1 cellular context compared by ENCODE assay signal in genomic region chr11:65653229-65654225, GRCh38.
TF ChIP-seq lines count a peak whose summit lies in the region.

No MANE protein-coding gene starts in this region.

TF ChIP-seq in HepG2, 621 proteins besides CTCF, POLR2A, EP300 and RAD21 (continued from another document and continues in another):
- TF ChIP-seq KIAA2018 (CRISPR knock-in tag; IDR thresholded peaks at IDR 0.05; ENCODE audit: borderline replicate concordance) (no peak), MIXL1 (CRISPR knock-in tag; IDR thresholded peaks at IDR 0.05) (no peak; the same call in 1 of the 2 replicates), KAT7 (CRISPR knock-in tag; IDR thresholded peaks at IDR 0.05; ENCODE audit: borderline replicate concordance) (no peak), ZMAT3 (CRISPR knock-in tag; conservative IDR thresholded peaks at IDR 0.05) (no peak), ATAD3A (CRISPR knock-in tag; IDR thresholded peaks at IDR 0.05) (no peak), PHF5A (CRISPR knock-in tag; IDR thresholded peaks at IDR 0.05; ENCODE audit: low read depth, unreplicated experiment) (no peak), FOXM1 (CRISPR knock-in tag; IDR thresholded peaks at IDR 0.05) (no peak), ZNF776 (CRISPR knock-in tag; IDR thresholded peaks at IDR 0.05) (no peak; the same call in 1 of the 2 replicates), BRCA1 (CRISPR knock-in tag; IDR thresholded peaks at IDR 0.05) (no peak), ZNF749 (CRISPR knock-in tag; IDR thresholded peaks at IDR 0.05; ENCODE audit: borderline replicate concordance) (no peak), ZKSCAN5 (CRISPR knock-in tag; IDR thresholded peaks at IDR 0.05) (no peak), SOX13 (IDR thresholded peaks at IDR 0.05) (no peak), SOX13 (CRISPR knock-in tag; conservative IDR thresholded peaks at IDR 0.05 in 1 of 2, IDR thresholded peaks at IDR 0.05 in 1 of 2) (peak in 1 of 2 experiments; percentile 64; a peak in 2 of 4 replicates), ELK4 (CRISPR knock-in tag; IDR thresholded peaks at IDR 0.05; ENCODE audit: borderline replicate concordance) (no peak), ZMAT5 (CRISPR knock-in tag; IDR thresholded peaks at IDR 0.05; ENCODE audit: borderline replicate concordance, low read depth) (no peak), PCBP1 (IDR thresholded peaks at IDR 0.05; ENCODE audit: borderline replicate concordance, low read depth, low read length) (0 out of 2 replicates have a peak, but pooled peaks have one; percentile 1), DBP (CRISPR knock-in tag; IDR thresholded peaks at IDR 0.05; ENCODE audit: not compliant biosample characterization) (no peak), MYNN (CRISPR knock-in tag; IDR thresholded peaks at IDR 0.05; ENCODE audit: low read depth) (no peak), RXRB (CRISPR knock-in tag; IDR thresholded peaks at IDR 0.05; ENCODE audit: borderline replicate concordance) (peak; percentile 6; the same call in 1 of the 2 replicates), ARID5B (CRISPR knock-in tag; IDR thresholded peaks at IDR 0.05) (no peak), ATRX (CRISPR knock-in tag; IDR thresholded peaks at IDR 0.05; ENCODE audit: borderline replicate concordance) (no peak), ZNF235 (CRISPR knock-in tag; IDR thresholded peaks at IDR 0.05; ENCODE audit: borderline replicate concordance) (no peak), ZNF562 (CRISPR knock-in tag; IDR thresholded peaks at IDR 0.05; ENCODE audit: borderline replicate concordance) (no peak), ZNF672 (CRISPR knock-in tag; IDR thresholded peaks at IDR 0.05) (no peak), DNMT1 (CRISPR knock-in tag; IDR thresholded peaks at IDR 0.05) (no peak), ZNF772 (CRISPR knock-in tag; IDR thresholded peaks at IDR 0.05) (no peak; the same call in 1 of the 2 replicates), NFATC3 (CRISPR knock-in tag; IDR thresholded peaks at IDR 0.05) (0 out of 2 replicates have a peak, but pooled peaks have one; percentile 38), REST (IDR thresholded peaks at IDR 0.05; ENCODE audit: borderline replicate concordance in 1 of 2, low read depth in 1 of 2, low read length in 2 of 2) (no peak), PTBP1 (IDR thresholded peaks at IDR 0.05; ENCODE audit: low read depth, low read length, poor library complexity, severe bottlenecking) (no peak), SMYD3 (CRISPR knock-in tag; IDR thresholded peaks at IDR 0.05) (no peak), MEIS2 (CRISPR knock-in tag; IDR thresholded peaks at IDR 0.05) (no peak), ZNF737 (CRISPR knock-in tag; IDR thresholded peaks at IDR 0.05; ENCODE audit: borderline replicate concordance) (0 out of 2 replicates have a peak, but pooled peaks have one; percentile 30), ATF2 (CRISPR knock-in tag; IDR thresholded peaks at IDR 0.05) (no peak), ZNF614 (CRISPR knock-in tag; IDR thresholded peaks at IDR 0.05; ENCODE audit: borderline replicate concordance) (peak; percentile 14; the same call in 1 of the 2 replicates), ZNF33A (CRISPR knock-in tag; IDR thresholded peaks at IDR 0.05; ENCODE audit: borderline replicate concordance) (no peak), FIP1L1 (IDR thresholded peaks at IDR 0.05; ENCODE audit: borderline replicate concordance, insufficient read depth, low read depth, low read length) (no peak), ZNF10 (CRISPR knock-in tag; IDR thresholded peaks at IDR 0.05; ENCODE audit: borderline replicate concordance, low read depth) (no peak), THRA (CRISPR knock-in tag; IDR thresholded peaks at IDR 0.05; ENCODE audit: borderline replicate concordance) (no peak), ZNF552 (CRISPR knock-in tag; IDR thresholded peaks at IDR 0.05; ENCODE audit: borderline replicate concordance) (no peak), SP4 (CRISPR knock-in tag; IDR thresholded peaks at IDR 0.05) (no peak), NCOA5 (CRISPR knock-in tag; IDR thresholded peaks at IDR 0.05) (no peak; the same call in 1 of the 2 replicates)
